ENCODE assay signal across 1 cellular context in the genomic region with DNA sequence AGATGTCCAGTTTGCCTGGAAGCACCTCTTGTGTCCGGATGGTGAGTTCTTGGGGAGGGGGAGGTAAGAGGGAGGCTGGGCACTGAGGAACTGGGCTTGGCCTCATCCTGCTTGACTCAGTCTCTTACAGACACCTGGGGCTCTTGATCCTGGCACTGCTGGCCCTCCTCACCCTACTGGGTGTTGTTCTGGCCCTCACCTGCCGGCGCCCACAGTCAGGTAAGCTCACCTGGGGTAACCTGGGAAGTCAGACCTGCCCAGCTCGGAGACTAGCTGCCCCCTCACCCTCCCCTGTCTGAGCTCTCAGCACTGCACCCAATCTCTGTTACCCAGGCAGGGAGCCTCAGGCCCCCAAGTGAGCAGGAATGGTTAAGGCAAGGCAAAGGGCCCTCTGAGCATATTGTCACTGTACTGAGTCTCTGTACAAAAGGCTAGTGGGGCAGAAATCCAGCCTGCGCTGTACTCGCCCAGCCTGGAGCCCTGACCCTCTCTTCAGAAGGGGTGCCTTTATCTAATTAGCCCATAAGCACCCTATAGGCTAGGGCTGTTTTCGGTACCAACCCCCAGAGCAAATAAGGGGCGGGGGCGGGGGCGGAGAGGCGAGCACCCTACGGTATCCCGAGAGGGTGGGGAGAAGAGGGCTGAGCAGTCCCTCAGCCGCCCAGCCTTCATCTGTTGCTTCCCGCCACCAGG.
TF ChIP-seq lines count a peak whose summit lies in the region.

No MANE protein-coding gene starts in this region.

TF ChIP-seq in WTC11, 78 proteins besides CTCF, POLR2A, EP300 and RAD21 (continued from another document):
- TF ChIP-seq SMAD3 (CRISPR knock-in tag; IDR thresholded peaks at IDR 0.05; ENCODE audit: borderline replicate concordance) (no peak), ELF4 (CRISPR knock-in tag; IDR thresholded peaks at IDR 0.05; ENCODE audit: low read depth) (no peak), FOXP1 (CRISPR knock-in tag; IDR thresholded peaks at IDR 0.05; ENCODE audit: borderline replicate concordance) (no peak), TEAD4 (CRISPR knock-in tag; IDR thresholded peaks at IDR 0.05) (no peak), TEAD1 (CRISPR knock-in tag; IDR thresholded peaks at IDR 0.05) (no peak), SMAD4 (CRISPR knock-in tag; IDR thresholded peaks at IDR 0.05) (0 out of 2 replicates have a peak, but pooled peaks have one; percentile 10), RELA (CRISPR knock-in tag; IDR thresholded peaks at IDR 0.05; ENCODE audit: borderline replicate concordance) (no peak)
- TF ChIP-seq, protein P1, sequence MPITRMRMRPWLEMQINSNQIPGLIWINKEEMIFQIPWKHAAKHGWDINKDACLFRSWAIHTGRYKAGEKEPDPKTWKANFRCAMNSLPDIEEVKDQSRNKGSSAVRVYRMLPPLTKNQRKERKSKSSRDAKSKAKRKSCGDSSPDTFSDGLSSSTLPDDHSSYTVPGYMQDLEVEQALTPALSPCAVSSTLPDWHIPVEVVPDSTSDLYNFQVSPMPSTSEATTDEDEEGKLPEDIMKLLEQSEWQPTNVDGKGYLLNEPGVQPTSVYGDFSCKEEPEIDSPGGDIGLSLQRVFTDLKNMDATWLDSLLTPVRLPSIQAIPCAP (CRISPR knock-in tag; IDR thresholded peaks at IDR 0.05) = no peak
- TF ChIP-seq, protein P2, sequence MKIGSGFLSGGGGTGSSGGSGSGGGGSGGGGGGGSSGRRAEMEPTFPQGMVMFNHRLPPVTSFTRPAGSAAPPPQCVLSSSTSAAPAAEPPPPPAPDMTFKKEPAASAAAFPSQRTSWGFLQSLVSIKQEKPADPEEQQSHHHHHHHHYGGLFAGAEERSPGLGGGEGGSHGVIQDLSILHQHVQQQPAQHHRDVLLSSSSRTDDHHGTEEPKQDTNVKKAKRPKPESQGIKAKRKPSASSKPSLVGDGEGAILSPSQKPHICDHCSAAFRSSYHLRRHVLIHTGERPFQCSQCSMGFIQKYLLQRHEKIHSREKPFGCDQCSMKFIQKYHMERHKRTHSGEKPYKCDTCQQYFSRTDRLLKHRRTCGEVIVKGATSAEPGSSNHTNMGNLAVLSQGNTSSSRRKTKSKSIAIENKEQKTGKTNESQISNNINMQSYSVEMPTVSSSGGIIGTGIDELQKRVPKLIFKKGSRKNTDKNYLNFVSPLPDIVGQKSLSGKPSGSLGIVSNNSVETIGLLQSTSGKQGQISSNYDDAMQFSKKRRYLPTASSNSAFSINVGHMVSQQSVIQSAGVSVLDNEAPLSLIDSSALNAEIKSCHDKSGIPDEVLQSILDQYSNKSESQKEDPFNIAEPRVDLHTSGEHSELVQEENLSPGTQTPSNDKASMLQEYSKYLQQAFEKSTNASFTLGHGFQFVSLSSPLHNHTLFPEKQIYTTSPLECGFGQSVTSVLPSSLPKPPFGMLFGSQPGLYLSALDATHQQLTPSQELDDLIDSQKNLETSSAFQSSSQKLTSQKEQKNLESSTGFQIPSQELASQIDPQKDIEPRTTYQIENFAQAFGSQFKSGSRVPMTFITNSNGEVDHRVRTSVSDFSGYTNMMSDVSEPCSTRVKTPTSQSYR (CRISPR knock-in tag; IDR thresholded peaks at IDR 0.05) = 0 out of 2 replicates have a peak, but pooled peaks have one; percentile 35
- TF ChIP-seq, protein P3, sequence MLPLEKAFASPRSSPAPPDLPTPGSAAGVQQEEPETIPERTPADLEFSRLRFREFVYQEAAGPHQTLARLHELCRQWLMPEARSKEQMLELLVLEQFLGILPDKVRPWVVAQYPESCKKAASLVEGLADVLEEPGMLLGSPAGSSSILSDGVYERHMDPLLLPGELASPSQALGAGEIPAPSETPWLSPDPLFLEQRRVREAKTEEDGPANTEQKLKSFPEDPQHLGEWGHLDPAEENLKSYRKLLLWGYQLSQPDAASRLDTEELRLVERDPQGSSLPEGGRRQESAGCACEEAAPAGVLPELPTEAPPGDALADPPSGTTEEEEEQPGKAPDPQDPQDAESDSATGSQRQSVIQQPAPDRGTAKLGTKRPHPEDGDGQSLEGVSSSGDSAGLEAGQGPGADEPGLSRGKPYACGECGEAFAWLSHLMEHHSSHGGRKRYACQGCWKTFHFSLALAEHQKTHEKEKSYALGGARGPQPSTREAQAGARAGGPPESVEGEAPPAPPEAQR (CRISPR knock-in tag; IDR thresholded peaks at IDR 0.05) = no peak
